ENCODE assay signal across 34 cellular contexts in the genomic region with DNA sequence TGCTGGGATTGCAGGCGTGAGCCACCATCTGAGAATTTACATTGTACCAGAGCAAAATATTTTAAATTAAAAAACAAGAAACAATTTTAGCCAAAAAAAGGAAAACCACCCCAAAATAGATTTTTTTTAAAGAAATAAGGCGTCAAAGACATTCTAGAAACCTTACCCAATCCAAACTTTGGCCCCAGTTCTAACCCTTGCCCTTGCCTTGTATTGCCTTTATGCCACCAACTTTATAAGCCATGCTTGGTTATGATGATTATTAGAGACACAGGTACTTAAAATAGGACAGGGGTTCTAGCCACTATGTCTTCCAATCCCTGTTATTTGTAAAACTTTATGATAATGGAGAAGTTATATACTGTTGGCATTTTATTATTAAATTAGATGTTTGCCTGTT.
"Had no signal": no experiment of that assay in that cellular context is flagged by ENCODE, and none has a peak within 500 bp of the region (broad histone marks: within the 10 kb centered on the region; RNA-seq: fewer than 3 reads in every experiment).

No MANE protein-coding gene starts in this region.

- H3K4me2 ChIP-seq: KMS-11 had no signal

- H3K27ac ChIP-seq: KMS-11 had no signal

- H3K9me3 ChIP-seq: MG63 had no signal

- H3K27me3 ChIP-seq: MG63 had no signal

- H3K9ac ChIP-seq: KMS-11 had no signal

- DNase-seq: Karpas-422, Kasumi-1, MG63, MM.1S, MV-4-11, NCI-H1048, NCI-H1092, NCI-H1092 treated with DMSO at 0.1 percent for 48 hours, NCI-H1105, NCI-H1105 treated with DMSO at 0.1 percent for 48 hours, NCI-H1417, NCI-H1417 treated with DMSO at 0.1 percent for 48 hours, NCI-H1436, NCI-H1436 treated with DMSO at 0.1 percent for 48 hours, NCI-H146, NCI-H1694, NCI-H1694 treated with DMSO at 0.1 percent for 48 hours, NCI-H187, NCI-H187 treated with DMSO at 0.1 percent for 48 hours, NCI-H1930, NCI-H2029, NCI-H2029 treated with DMSO at 0.1 percent for 48 hours, NCI-H2081, NCI-H2081 treated with DMSO at 0.1 percent for 48 hours, NCI-H2107, NCI-H2171, NCI-H2171 treated with DMSO at 0.1 percent for 48 hours, NCI-H2227 treated with DMSO at 0.1 percent for 48 hours, NCI-H226, NCI-H345, NCI-H446, NCI-H446 treated with DMSO at 0.1 percent for 48 hours, NCI-H510A had no signal

- H3K4me3 ChIP-seq: MG63 had no signal
